Comparison of ENCODE assay signal across 14 cellular contexts in the genomic region with DNA sequence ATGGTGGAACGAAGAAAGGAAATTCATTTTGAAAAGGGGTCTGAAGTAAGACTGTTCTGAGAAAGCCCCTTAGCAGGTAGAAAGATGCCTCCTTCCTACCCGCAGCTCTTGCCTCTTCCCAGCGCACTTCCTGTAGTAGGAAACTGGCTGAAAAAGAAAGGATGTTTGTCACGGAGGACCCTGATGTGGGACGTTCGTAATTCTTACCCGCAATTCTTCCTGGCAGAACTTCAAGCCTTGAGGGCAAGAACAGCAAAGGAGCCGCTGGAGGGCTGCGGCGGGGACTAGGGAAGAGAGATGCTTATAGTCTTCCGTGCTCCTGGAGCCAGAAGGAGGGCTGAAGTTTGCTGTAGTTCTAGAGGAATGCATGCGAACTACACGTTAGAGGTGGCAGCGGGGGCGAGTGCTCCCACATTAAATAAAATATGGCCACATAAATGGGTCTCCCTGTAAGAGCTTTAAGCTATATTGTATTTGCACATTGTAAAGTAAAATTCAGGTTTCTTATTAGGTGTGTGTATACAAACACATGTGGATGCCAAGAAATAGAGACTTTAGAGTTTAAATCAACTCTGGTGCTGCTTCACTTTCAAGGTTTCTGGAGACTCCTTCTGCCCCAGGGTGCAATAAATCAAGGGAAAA. TPM values are rescaled to one million over a fixed set of nuclear protein-coding genes. Genes with fewer than 3 reads are reported as not detected.
DNase-seq lines count a peak whose midpoint lies in the region; ATAC-seq, FAIRE-seq and TF ChIP-seq lines count a peak whose summit lies in the region.
"Had no signal": no experiment of that assay in that cellular context is flagged by ENCODE, and none has a peak within 500 bp of the region (broad histone marks: within the 10 kb centered on the region; RNA-seq: fewer than 3 reads in every experiment).

No MANE protein-coding gene starts in this region.

- peaks cover 3% of the 10 kb centered on the region for H3K36me3 Mint-ChIP-seq in activated T-helper 1 cell treated with anti-CD3 and anti-CD28 coated beads, Interleukin-12 subunit alpha, Interleukin-12 subunit beta, Interleukin-2, Interleukin-4 antibody, amounts not matched to agents 30 ng/mL and 10 ng/mL and 1 ng/mL, durations not matched to agents 14 hours and 24 hours and 36 hours (ENCODE audit: low read depth)
- peaks cover 0 to 4% (median 0%) of the 10 kb centered on the region in 3 donors for H3K36me3 Mint-ChIP-seq in naive thymus-derived CD8-positive, alpha-beta T cell

- CTCF ChIA-PET in HCT116 (lab: Charles Lee): interaction anchor here (1.7 kb wide), 1 partner anchor 40 kb away, joined by 5 read pairs; no protein-coding TSS in a partner anchor

- peak overlapping the region; percentile 68 for H3K4me2 ChIP-seq in HCT116 (ENCODE audit: low read length)
- H3K4me2 ChIP-seq in Karpas-422 (ENCODE audit: low read depth, low read length, poor library complexity, severe bottlenecking): no peak overlapping the region

- H3K27ac ChIP-seq in HCT116 (ENCODE audit: low read depth, low read length) (no peak overlapping the region), Karpas-422 (ENCODE audit: low read length) (no peak overlapping the region)
- H3K27ac ChIP-seq: parathyroid adenoma, suprapubic skin had no signal

- H3K9me2 ChIP-seq in HCT116 (ENCODE audit: insufficient read depth): no peaks in the 10 kb centered on the region
- H3K9me2 ChIP-seq in Karpas-422 (replicated peaks; ENCODE audit: insufficient read depth, low read length): no peaks in the 10 kb centered on the region

- H3K9me3 ChIP-seq in HCT116 (ENCODE audit: control insufficient read depth in 1 of 2, insufficient read depth in 1 of 2, low read depth in 1 of 2, low read length in 2 of 2) (no peaks in the 10 kb centered on the region), Karpas-422 (ENCODE audit: low read length) (no peaks in the 10 kb centered on the region)
- H3K9me3 ChIP-seq: suprapubic skin had no signal

- H3K9ac ChIP-seq in HCT116 (ENCODE audit: low read length) (no peak overlapping the region), Karpas-422 (ENCODE audit: low read length) (no peak overlapping the region)
- H3K9ac ChIP-seq: parathyroid adenoma had no signal

- peaks cover 94% of the 10 kb centered on the region for H3K27me3 Mint-ChIP-seq in activated T-helper 1 cell treated with anti-CD3 and anti-CD28 coated beads, Interleukin-12 subunit alpha, Interleukin-12 subunit beta, Interleukin-2, Interleukin-4 antibody, amounts not matched to agents 30 ng/mL and 10 ng/mL and 1 ng/mL, durations not matched to agents 14 hours and 24 hours and 36 hours (ENCODE audit: insufficient read depth)
- H3K27me3 Mint-ChIP-seq in naive thymus-derived CD8-positive, alpha-beta T cell: peaks cover 62 to 97% (median 86%) of the 10 kb centered on the region in 5 donors

- RAD21 ChIA-PET in HCT116 (lab: Charles Lee; ENCODE audit: low non-redundant PET in 1 of 2, low total read pairs in 2 of 2, uncharacterized antibody in 2 of 2, unreplicated experiment in 2 of 2): no interaction called here

- POLR2A ChIA-PET in HCT116 (lab: Charles Lee): no interaction called here
- POLR2A ChIA-PET in naive thymus-derived CD8-positive, alpha-beta T cell (lab: Charles Lee): no interaction called here

- peaks cover 9% of the 10 kb centered on the region; the same call in 1 of the 2 replicates for H3K27me3 ChIP-seq in HCT116 (ENCODE audit: insufficient read depth, low read length)
- no peaks in the 10 kb centered on the region for H3K27me3 ChIP-seq in Karpas-422 (ENCODE audit: low read length)

- peaks cover 46% of the 10 kb centered on the region for H3K4me1 Mint-ChIP-seq in activated T-helper 1 cell treated with anti-CD3 and anti-CD28 coated beads, Interleukin-12 subunit alpha, Interleukin-12 subunit beta, Interleukin-2, Interleukin-4 antibody, amounts not matched to agents 30 ng/mL and 10 ng/mL and 1 ng/mL, durations not matched to agents 14 hours and 24 hours and 36 hours (ENCODE audit: low read depth)
- peaks cover 33 to 59% (median 54%) of the 10 kb centered on the region in 4 donors for H3K4me1 Mint-ChIP-seq in naive thymus-derived CD8-positive, alpha-beta T cell

- ATAC-seq in HCT116 (peak; percentile 81), GM21360 (IDR thresholded peaks at IDR 0.05; ENCODE audit: unreplicated experiment) (no peak), GM21515 (IDR thresholded peaks at IDR 0.05; ENCODE audit: unreplicated experiment) (no peak)
- ATAC-seq in naive thymus-derived CD8-positive, alpha-beta T cell: peak; percentile 14 to 23

- no peaks in the 10 kb centered on the region for H3K9me3 Mint-ChIP-seq in activated T-helper 1 cell treated with anti-CD3 and anti-CD28 coated beads, Interleukin-12 subunit alpha, Interleukin-12 subunit beta, Interleukin-2, Interleukin-4 antibody, amounts not matched to agents 30 ng/mL and 10 ng/mL and 1 ng/mL, durations not matched to agents 14 hours and 24 hours and 36 hours
- peaks cover 0 to 3% (median 0%) of the 10 kb centered on the region in 9 donors for H3K9me3 Mint-ChIP-seq in naive thymus-derived CD8-positive, alpha-beta T cell

- peak overlapping the region; percentile 19 to 48 for H3K4me3 ChIP-seq in HCT116 (replicated peaks in 1 of 2; ENCODE audit: low read depth in 1 of 2, low read length in 2 of 2)
- no peak overlapping the region for H3K4me3 ChIP-seq in Karpas-422 (ENCODE audit: low read length)
- H3K4me3 ChIP-seq: suprapubic skin had no signal

- intact Hi-C loops in HCT116 (cut with micrococcal nuclease): no loop called here
- intact Hi-C loops in activated T-helper 1 cell treated with anti-CD3 and anti-CD28 coated beads, Interleukin-12 subunit alpha, Interleukin-12 subunit beta, Interleukin-2, Interleukin-4 antibody, amounts not matched to agents 30 ng/mL and 10 ng/mL and 1 ng/mL, durations not matched to agents 14 hours and 24 hours and 36 hours (cut with micrococcal nuclease): loop anchor here (10.0 kb wide), 2 partner anchors 246 to 776 kb away; partner anchors contain the start of gene NEK7

- H3K4me3 Mint-ChIP-seq in activated T-helper 1 cell treated with anti-CD3 and anti-CD28 coated beads, Interleukin-12 subunit alpha, Interleukin-12 subunit beta, Interleukin-2, Interleukin-4 antibody, amounts not matched to agents 30 ng/mL and 10 ng/mL and 1 ng/mL, durations not matched to agents 14 hours and 24 hours and 36 hours: peak overlapping the region; percentile 25
- H3K4me3 Mint-ChIP-seq in naive thymus-derived CD8-positive, alpha-beta T cell: peak overlapping the region in 6 of 10 donors; percentile 12 to 61 (median 35)

- H3K79me2 ChIP-seq in HCT116 (ENCODE audit: insufficient read depth, low read length) (no peaks in the 10 kb centered on the region), Karpas-422 (ENCODE audit: low read length) (no peaks in the 10 kb centered on the region)
- H3K79me2 ChIP-seq: parathyroid adenoma had no signal

- DNase-seq in D341Med (ENCODE audit: low spot score) (peak; percentile 26), HCT116 (ENCODE audit: low read depth, low spot score) (no peak), Karpas-422 (no peak), GM19239 (ENCODE audit: insufficient read length, low spot score) (no peak)
- DNase-seq in activated T-helper 1 cell treated with anti-CD3 and anti-CD28 coated beads, Interleukin-12 subunit alpha, Interleukin-12 subunit beta, Interleukin-2, Interleukin-4 antibody, amounts not matched to agents 30 ng/mL and 10 ng/mL and 1 ng/mL, durations not matched to agents 14 hours and 24 hours and 36 hours (ENCODE audit: low spot score): no peak
- no peak for DNase-seq in naive thymus-derived CD8-positive, alpha-beta T cell
- DNase-seq: DMS 273 treated with DMSO at 0.1 percent for 48 hours, NCI-H1092, NCI-H82 had no signal

- no peak for TF ChIP-seq CTCF in HCT116 (IDR thresholded peaks at IDR 0.05 in 2 of 3, conservative IDR thresholded peaks at IDR 0.05 in 1 of 3; ENCODE audit: borderline replicate concordance in 1 of 3, insufficient read depth in 1 of 3, low read depth in 2 of 3, low read length in 2 of 3)

- no peak for TF ChIP-seq POLR2A in HCT116 (IDR thresholded peaks at IDR 0.05; ENCODE audit: borderline replicate concordance, extremely low read depth, insufficient read depth, insufficient read length)

- H2AFZ ChIP-seq in HCT116 (ENCODE audit: low read depth, low read length, poor library complexity, severe bottlenecking): peak overlapping the region; percentile 57
- H2AFZ ChIP-seq in Karpas-422 (ENCODE audit: low read length): no peak overlapping the region
- H2AFZ ChIP-seq: parathyroid adenoma had no signal

- BruUV-seq in HCT116 (replicated peaks; lab: Mats Ljungman, UMichigan): no TSS peak

- no peaks in the 10 kb centered on the region for H3K36me3 ChIP-seq in HCT116 (ENCODE audit: control insufficient read depth in 1 of 2, insufficient read depth in 2 of 2, low read length in 2 of 2)
- no peaks in the 10 kb centered on the region for H3K36me3 ChIP-seq in Karpas-422 (ENCODE audit: insufficient read depth, low read length)
- H3K36me3 ChIP-seq: suprapubic skin had no signal

- FAIRE-seq in GM19239 (lab: Jason Lieb, UNC): no peak
- FAIRE-seq: GM12892 had no signal

- H4K20me1 ChIP-seq in HCT116 (ENCODE audit: insufficient read depth) (no peaks in the 10 kb centered on the region), Karpas-422 (ENCODE audit: insufficient read depth, low read depth, low read length) (no peaks in the 10 kb centered on the region)

- no peak for TF ChIP-seq RAD21 in HCT116 (IDR thresholded peaks at IDR 0.05; ENCODE audit: low read depth)

- H3K27ac Mint-ChIP-seq in activated T-helper 1 cell treated with anti-CD3 and anti-CD28 coated beads, Interleukin-12 subunit alpha, Interleukin-12 subunit beta, Interleukin-2, Interleukin-4 antibody, amounts not matched to agents 30 ng/mL and 10 ng/mL and 1 ng/mL, durations not matched to agents 14 hours and 24 hours and 36 hours: no peak overlapping the region
- no peak overlapping the region for H3K27ac Mint-ChIP-seq in naive thymus-derived CD8-positive, alpha-beta T cell

- H3K4me1 ChIP-seq in HCT116 (ENCODE audit: control insufficient read depth in 1 of 2, insufficient read depth in 2 of 2, low read length in 2 of 2) (peaks cover 0 to 8% of the 10 kb centered on the region in 2 experiments; a peak in 1 of 4 replicates), Karpas-422 (ENCODE audit: low read length) (peaks cover 8% of the 10 kb centered on the region)
- H3K4me1 ChIP-seq: parathyroid adenoma had no signal

RNA-seq across cellular contexts. Expression of gene C1orf53, which starts 6.4 kb away (rescaled TPM):
- 4.2 TPM for total RNA-seq in HCT116 (2021; ENCODE audit: unreplicated experiment)
- 2.4 and 3.1 TPM in 2 replicates for polyA plus RNA-seq in HCT116 (2012)
- 0.81 and 1.3 TPM in 2 replicates for total RNA-seq in activated T-helper 1 cell treated with anti-CD3 and anti-CD28 coated beads, Interleukin-12 subunit alpha, Interleukin-12 subunit beta, Interleukin-2, Interleukin-4 antibody, amounts not matched to agents 30 ng/mL and 10 ng/mL and 1 ng/mL, durations not matched to agents 14 hours and 24 hours and 36 hours
- total RNA-seq in naive thymus-derived CD8-positive, alpha-beta T cell: not detected
- polyA plus RNA-seq in naive thymus-derived CD8-positive, alpha-beta T cell: 1 to 10 TPM in 2 of 3 donors, not detected in 1; 1.4 to 2.7 TPM
- total RNA-seq in Karpas-422 (2014; rRNA removed; shearing (Covaris generic); ENCODE audit: low replicate concordance): 4.4 and 7.8 TPM in 2 replicates

RNA-seq across cellular contexts. Expression of gene LHX9, which starts 8.4 kb away (rescaled TPM):
- total RNA-seq in HCT116 (2021; ENCODE audit: unreplicated experiment): 0.22 TPM
- 0.09 and 0.13 TPM in 2 replicates for polyA plus RNA-seq in HCT116 (2012)
- not detected in 2 replicates for total RNA-seq in activated T-helper 1 cell treated with anti-CD3 and anti-CD28 coated beads, Interleukin-12 subunit alpha, Interleukin-12 subunit beta, Interleukin-2, Interleukin-4 antibody, amounts not matched to agents 30 ng/mL and 10 ng/mL and 1 ng/mL, durations not matched to agents 14 hours and 24 hours and 36 hours
- total RNA-seq in naive thymus-derived CD8-positive, alpha-beta T cell: not detected
- not detected for polyA plus RNA-seq in naive thymus-derived CD8-positive, alpha-beta T cell
- not detected in 2 replicates for total RNA-seq in Karpas-422 (2014; rRNA removed; shearing (Covaris generic); ENCODE audit: low replicate concordance)
- total RNA-seq: suprapubic skin had no signal

Comparison
In these comparisons a context has a peak if more than half of its experiments do, and no peak if none do; other contexts are left out.
1. ATAC-seq: peak in HCT116 (single experiment) and naive thymus-derived CD8-positive, alpha-beta T cell (2 of 2); none in GM21360 (single experiment) and GM21515 (single experiment).